Comparison of ENCODE assay signal across 1 cellular context in genomic region chr20:48667889-48668413, GRCh38.
TF ChIP-seq lines count a peak whose summit lies in the region.

No MANE protein-coding gene starts in this region.

TF ChIP-seq in HepG2, 621 proteins besides CTCF, POLR2A, EP300 and RAD21 (continued from another document and continues in another):
- no peak; the same call in 1 of the 2 replicates for TF ChIP-seq ZNF142 (CRISPR knock-in tag; IDR thresholded peaks at IDR 0.05)
- no peak for TF ChIP-seq ZBTB40 (IDR thresholded peaks at IDR 0.05)
- TF ChIP-seq ZBTB40 (CRISPR knock-in tag; IDR thresholded peaks at IDR 0.05) = no peak
- TF ChIP-seq HOXA9 (CRISPR knock-in tag; IDR thresholded peaks at IDR 0.05; ENCODE audit: borderline replicate concordance) = no peak
- no peak for TF ChIP-seq ZNF569 (CRISPR knock-in tag; IDR thresholded peaks at IDR 0.05; ENCODE audit: borderline replicate concordance)
- TF ChIP-seq ZNF674 (CRISPR knock-in tag; IDR thresholded peaks at IDR 0.05; ENCODE audit: low read depth) = no peak
- TF ChIP-seq, protein P1, sequence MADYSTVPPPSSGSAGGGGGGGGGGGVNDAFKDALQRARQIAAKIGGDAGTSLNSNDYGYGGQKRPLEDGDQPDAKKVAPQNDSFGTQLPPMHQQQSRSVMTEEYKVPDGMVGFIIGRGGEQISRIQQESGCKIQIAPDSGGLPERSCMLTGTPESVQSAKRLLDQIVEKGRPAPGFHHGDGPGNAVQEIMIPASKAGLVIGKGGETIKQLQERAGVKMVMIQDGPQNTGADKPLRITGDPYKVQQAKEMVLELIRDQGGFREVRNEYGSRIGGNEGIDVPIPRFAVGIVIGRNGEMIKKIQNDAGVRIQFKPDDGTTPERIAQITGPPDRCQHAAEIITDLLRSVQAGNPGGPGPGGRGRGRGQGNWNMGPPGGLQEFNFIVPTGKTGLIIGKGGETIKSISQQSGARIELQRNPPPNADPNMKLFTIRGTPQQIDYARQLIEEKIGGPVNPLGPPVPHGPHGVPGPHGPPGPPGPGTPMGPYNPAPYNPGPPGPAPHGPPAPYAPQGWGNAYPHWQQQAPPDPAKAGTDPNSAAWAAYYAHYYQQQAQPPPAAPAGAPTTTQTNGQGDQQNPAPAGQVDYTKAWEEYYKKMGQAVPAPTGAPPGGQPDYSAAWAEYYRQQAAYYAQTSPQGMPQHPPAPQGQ (CRISPR knock-in tag; IDR thresholded peaks at IDR 0.05; ENCODE audit: borderline replicate concordance) = no peak
- no peak for TF ChIP-seq ZZZ3 (CRISPR knock-in tag; IDR thresholded peaks at IDR 0.05; ENCODE audit: borderline replicate concordance)
- no peak for TF ChIP-seq IRF2 (CRISPR knock-in tag; IDR thresholded peaks at IDR 0.05)
- TF ChIP-seq ZNF850 (CRISPR knock-in tag; conservative IDR thresholded peaks at IDR 0.05) = no peak
- TF ChIP-seq NFKB2 (CRISPR knock-in tag; IDR thresholded peaks at IDR 0.05; ENCODE audit: borderline replicate concordance) = peak; percentile 23; the same call in 1 of the 2 replicates
- no peak for TF ChIP-seq SP2 (CRISPR knock-in tag; IDR thresholded peaks at IDR 0.05)
- TF ChIP-seq JUN (CRISPR knock-in tag; IDR thresholded peaks at IDR 0.05) = peak; percentile 67; the same call in 1 of the 2 replicates
- TF ChIP-seq, protein P2, sequence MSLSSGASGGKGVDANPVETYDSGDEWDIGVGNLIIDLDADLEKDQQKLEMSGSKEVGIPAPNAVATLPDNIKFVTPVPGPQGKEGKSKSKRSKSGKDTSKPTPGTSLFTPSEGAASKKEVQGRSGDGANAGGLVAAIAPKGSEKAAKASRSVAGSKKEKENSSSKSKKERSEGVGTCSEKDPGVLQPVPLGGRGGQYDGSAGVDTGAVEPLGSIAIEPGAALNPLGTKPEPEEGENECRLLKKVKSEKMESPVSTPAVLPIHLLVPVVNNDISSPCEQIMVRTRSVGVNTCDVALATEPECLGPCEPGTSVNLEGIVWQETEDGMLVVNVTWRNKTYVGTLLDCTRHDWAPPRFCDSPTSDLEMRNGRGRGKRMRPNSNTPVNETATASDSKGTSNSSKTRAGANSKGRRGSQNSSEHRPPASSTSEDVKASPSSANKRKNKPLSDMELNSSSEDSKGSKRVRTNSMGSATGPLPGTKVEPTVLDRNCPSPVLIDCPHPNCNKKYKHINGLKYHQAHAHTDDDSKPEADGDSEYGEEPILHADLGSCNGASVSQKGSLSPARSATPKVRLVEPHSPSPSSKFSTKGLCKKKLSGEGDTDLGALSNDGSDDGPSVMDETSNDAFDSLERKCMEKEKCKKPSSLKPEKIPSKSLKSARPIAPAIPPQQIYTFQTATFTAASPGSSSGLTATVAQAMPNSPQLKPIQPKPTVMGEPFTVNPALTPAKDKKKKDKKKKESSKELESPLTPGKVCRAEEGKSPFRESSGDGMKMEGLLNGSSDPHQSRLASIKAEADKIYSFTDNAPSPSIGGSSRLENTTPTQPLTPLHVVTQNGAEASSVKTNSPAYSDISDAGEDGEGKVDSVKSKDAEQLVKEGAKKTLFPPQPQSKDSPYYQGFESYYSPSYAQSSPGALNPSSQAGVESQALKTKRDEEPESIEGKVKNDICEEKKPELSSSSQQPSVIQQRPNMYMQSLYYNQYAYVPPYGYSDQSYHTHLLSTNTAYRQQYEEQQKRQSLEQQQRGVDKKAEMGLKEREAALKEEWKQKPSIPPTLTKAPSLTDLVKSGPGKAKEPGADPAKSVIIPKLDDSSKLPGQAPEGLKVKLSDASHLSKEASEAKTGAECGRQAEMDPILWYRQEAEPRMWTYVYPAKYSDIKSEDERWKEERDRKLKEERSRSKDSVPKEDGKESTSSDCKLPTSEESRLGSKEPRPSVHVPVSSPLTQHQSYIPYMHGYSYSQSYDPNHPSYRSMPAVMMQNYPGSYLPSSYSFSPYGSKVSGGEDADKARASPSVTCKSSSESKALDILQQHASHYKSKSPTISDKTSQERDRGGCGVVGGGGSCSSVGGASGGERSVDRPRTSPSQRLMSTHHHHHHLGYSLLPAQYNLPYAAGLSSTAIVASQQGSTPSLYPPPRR (CRISPR knock-in tag; IDR thresholded peaks at IDR 0.05; ENCODE audit: borderline replicate concordance) = no peak
- no peak for TF ChIP-seq ZBTB2 (CRISPR knock-in tag; IDR thresholded peaks at IDR 0.05; ENCODE audit: low read depth)
- TF ChIP-seq HOXA7 (CRISPR knock-in tag; IDR thresholded peaks at IDR 0.05) = no peak
- no peak for TF ChIP-seq SOX13 (IDR thresholded peaks at IDR 0.05)
- TF ChIP-seq SOX13 (CRISPR knock-in tag; conservative IDR thresholded peaks at IDR 0.05 in 1 of 2, IDR thresholded peaks at IDR 0.05 in 1 of 2) = peak in 1 of 2 experiments; percentile 34; a peak in 1 of 4 replicates
- TF ChIP-seq ELF1 (CRISPR knock-in tag; IDR thresholded peaks at IDR 0.05) = no peak
- TF ChIP-seq MED13 (CRISPR knock-in tag; IDR thresholded peaks at IDR 0.05) = no peak
- TF ChIP-seq, protein P3, sequence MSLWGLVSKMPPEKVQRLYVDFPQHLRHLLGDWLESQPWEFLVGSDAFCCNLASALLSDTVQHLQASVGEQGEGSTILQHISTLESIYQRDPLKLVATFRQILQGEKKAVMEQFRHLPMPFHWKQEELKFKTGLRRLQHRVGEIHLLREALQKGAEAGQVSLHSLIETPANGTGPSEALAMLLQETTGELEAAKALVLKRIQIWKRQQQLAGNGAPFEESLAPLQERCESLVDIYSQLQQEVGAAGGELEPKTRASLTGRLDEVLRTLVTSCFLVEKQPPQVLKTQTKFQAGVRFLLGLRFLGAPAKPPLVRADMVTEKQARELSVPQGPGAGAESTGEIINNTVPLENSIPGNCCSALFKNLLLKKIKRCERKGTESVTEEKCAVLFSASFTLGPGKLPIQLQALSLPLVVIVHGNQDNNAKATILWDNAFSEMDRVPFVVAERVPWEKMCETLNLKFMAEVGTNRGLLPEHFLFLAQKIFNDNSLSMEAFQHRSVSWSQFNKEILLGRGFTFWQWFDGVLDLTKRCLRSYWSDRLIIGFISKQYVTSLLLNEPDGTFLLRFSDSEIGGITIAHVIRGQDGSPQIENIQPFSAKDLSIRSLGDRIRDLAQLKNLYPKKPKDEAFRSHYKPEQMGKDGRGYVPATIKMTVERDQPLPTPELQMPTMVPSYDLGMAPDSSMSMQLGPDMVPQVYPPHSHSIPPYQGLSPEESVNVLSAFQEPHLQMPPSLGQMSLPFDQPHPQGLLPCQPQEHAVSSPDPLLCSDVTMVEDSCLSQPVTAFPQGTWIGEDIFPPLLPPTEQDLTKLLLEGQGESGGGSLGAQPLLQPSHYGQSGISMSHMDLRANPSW (CRISPR knock-in tag; IDR thresholded peaks at IDR 0.05; ENCODE audit: borderline replicate concordance) = no peak
- no peak for TF ChIP-seq ZNF572 (CRISPR knock-in tag; IDR thresholded peaks at IDR 0.05)
- TF ChIP-seq, protein P4, sequence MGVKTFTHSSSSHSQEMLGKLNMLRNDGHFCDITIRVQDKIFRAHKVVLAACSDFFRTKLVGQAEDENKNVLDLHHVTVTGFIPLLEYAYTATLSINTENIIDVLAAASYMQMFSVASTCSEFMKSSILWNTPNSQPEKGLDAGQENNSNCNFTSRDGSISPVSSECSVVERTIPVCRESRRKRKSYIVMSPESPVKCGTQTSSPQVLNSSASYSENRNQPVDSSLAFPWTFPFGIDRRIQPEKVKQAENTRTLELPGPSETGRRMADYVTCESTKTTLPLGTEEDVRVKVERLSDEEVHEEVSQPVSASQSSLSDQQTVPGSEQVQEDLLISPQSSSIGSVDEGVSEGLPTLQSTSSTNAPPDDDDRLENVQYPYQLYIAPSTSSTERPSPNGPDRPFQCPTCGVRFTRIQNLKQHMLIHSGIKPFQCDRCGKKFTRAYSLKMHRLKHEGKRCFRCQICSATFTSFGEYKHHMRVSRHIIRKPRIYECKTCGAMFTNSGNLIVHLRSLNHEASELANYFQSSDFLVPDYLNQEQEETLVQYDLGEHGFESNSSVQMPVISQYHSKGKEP (CRISPR knock-in tag; IDR thresholded peaks at IDR 0.05) = no peak
